Comparison of ENCODE assay signal across 1 cellular context in the genomic region with DNA sequence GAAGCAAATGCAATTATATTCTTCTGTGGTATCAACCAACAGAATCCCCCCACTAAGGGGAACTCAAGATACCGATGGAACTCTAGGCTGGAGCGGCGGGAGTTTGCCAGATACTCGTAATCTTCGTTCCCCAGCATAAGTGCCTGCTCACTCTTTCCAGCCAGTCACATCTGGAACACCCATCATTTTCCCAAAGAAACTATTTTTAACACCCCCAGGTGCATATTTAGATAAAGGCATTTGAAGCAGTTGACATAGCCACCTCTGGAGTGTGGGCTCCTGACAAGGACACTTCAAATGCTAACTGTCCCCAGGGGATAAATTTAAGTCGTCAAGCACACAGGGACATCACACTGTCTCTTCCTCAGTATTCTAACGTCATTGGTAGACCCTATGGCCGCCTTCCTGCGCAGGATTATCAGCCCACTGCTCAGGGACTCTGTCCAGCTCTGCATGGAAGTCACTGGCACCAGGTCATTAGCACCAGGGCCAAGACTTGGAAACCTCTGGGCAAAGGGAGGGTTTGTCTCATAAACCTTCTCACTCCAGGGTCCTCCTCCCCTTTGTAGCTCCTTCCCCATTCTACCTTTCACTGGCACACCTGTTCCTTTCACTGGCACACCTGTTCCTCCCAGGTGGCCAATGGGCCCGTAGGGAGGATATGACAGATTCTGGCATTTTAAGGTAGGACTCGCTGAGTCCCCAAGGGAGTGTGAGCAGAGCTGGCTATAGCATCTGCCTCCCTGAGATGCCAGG.
TF ChIP-seq lines count a peak whose summit lies in the region.

No MANE protein-coding gene starts in this region.

TF ChIP-seq in H1, 55 proteins besides CTCF, POLR2A, EP300 and RAD21:
- TF ChIP-seq RXRA (IDR thresholded peaks at IDR 0.05; ENCODE audit: insufficient read depth, low read depth, low read length) = no peak
- no peak for TF ChIP-seq PHF8 (conservative IDR thresholded peaks at IDR 0.05; ENCODE audit: low read depth, low read length)
- TF ChIP-seq TAF7 (optimal IDR thresholded peaks at IDR 0.05; ENCODE audit: borderline replicate concordance, low read depth, low read length) = peak; percentile 57
- TF ChIP-seq SIX5 (IDR thresholded peaks at IDR 0.05; ENCODE audit: low read depth, low read length) = no peak
- TF ChIP-seq, protein P1, sequence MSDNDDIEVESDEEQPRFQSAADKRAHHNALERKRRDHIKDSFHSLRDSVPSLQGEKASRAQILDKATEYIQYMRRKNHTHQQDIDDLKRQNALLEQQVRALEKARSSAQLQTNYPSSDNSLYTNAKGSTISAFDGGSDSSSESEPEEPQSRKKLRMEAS (IDR thresholded peaks at IDR 0.05) = peak; percentile 28; the same call in 1 of the 2 replicates
- peak; percentile 66 to 67; a peak in 1 of 4 replicates for TF ChIP-seq SIN3A (conservative IDR thresholded peaks at IDR 0.05 in 1 of 2, IDR thresholded peaks at IDR 0.05 in 1 of 2; ENCODE audit: low read depth in 1 of 2, low read length in 2 of 2)
- no peak for TF ChIP-seq NRF1 (IDR thresholded peaks at IDR 0.05; ENCODE audit: low read depth, low read length)
- peak; percentile 75 for TF ChIP-seq YY1 (IDR thresholded peaks at IDR 0.05; ENCODE audit: low read depth, low read length)
- no peak for TF ChIP-seq CBX5 (IDR thresholded peaks at IDR 0.05; ENCODE audit: low read depth, low read length)
- TF ChIP-seq TBP (IDR thresholded peaks at IDR 0.05; ENCODE audit: low read depth, low read length) = no peak; the same call in 1 of the 2 replicates
- peak; percentile 99 for TF ChIP-seq TCF12 (IDR thresholded peaks at IDR 0.05; ENCODE audit: low read depth, low read length)
- no peak for TF ChIP-seq SP4 (IDR thresholded peaks at IDR 0.05; ENCODE audit: low read length)
- peak; percentile 6 to 90; a peak in 1 of 4 replicates for TF ChIP-seq HDAC2 (IDR thresholded peaks at IDR 0.05; ENCODE audit: borderline replicate concordance in 1 of 2, low read depth in 2 of 2, low read length in 2 of 2)
- TF ChIP-seq POLR2AphosphoS5 (IDR thresholded peaks at IDR 0.05; ENCODE audit: low read depth, low read length) = peak; percentile 47; the same call in 1 of the 2 replicates
